14 cellular contexts compared by ENCODE assay signal in the genomic region with DNA sequence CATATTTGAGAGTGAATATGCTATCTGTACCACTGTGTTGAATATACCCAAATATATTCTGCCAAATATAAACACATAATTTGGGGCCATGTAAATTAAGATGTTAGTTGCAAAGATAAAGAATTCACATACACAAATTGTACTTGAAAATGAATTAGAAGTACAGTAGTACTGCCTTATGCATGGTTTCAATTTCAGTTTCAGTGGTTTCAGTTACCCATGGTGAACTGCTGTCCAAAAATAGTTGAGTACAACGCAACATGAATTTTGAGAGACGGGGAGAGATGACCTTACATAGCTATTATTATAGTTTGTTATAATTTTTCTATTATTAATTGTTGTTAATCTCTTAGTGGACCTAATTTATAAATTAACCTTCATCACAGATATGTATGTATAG.
DNase-seq lines count a peak whose midpoint lies in the region; ATAC-seq and TF ChIP-seq lines count a peak whose summit lies in the region.
"Had no signal": no experiment of that assay in that cellular context is flagged by ENCODE, and none has a peak within 500 bp of the region (broad histone marks: within the 10 kb centered on the region; RNA-seq: fewer than 3 reads in every experiment).

No MANE protein-coding gene starts in this region.

- H3K27me3 ChIP-seq in OCI-LY3 (ENCODE audit: low read depth, low read length): no peaks in the 10 kb centered on the region
- no peaks in the 10 kb centered on the region for H3K27me3 ChIP-seq in H7 (ENCODE audit: control insufficient read depth, insufficient read depth, low read length)
- no peaks in the 10 kb centered on the region for H3K27me3 ChIP-seq in GM23338 (ENCODE audit: insufficient read depth)

- no peak overlapping the region for H3K9ac ChIP-seq in OCI-LY3 (ENCODE audit: low read length)

- H2AFZ ChIP-seq in OCI-LY3 (ENCODE audit: low read depth, low read length) (no peak overlapping the region), GM23338 (no peak overlapping the region)

- no peaks in the 10 kb centered on the region for H3K9me3 ChIP-seq in OCI-LY3 (ENCODE audit: insufficient read depth, low read length)

- no peaks in the 10 kb centered on the region for H3K9me2 ChIP-seq in GM23338 (ENCODE audit: insufficient read depth)

- intact Hi-C loops in activated T-helper 1 cell treated with anti-CD3 and anti-CD28 coated beads, Interleukin-12 subunit alpha, Interleukin-12 subunit beta, Interleukin-2, Interleukin-4 antibody, amounts not matched to agents 30 ng/mL and 10 ng/mL and 1 ng/mL, durations not matched to agents 14 hours and 24 hours and 36 hours (cut with micrococcal nuclease): no loop called here

- H4K20me1 ChIP-seq in OCI-LY3 (ENCODE audit: insufficient read depth, low read length) (no peaks in the 10 kb centered on the region), GM23338 (replicated peaks; ENCODE audit: insufficient read depth) (no peaks in the 10 kb centered on the region)

- DNase-seq in H7: no peak
- DNase-seq in activated T-helper 1 cell treated with anti-CD3 and anti-CD28 coated beads, Interleukin-12 subunit alpha, Interleukin-12 subunit beta, Interleukin-2, Interleukin-4 antibody, amounts not matched to agents 30 ng/mL and 10 ng/mL and 1 ng/mL, durations not matched to agents 14 hours and 24 hours and 36 hours (ENCODE audit: low spot score): no peak
- DNase-seq in activated CD4-positive, CD25-positive, alpha-beta regulatory T cell treated with anti-CD3 and anti-CD28 coated beads, Interleukin-2, amount 50 U/mL, for 72 hours: no peak
- DNase-seq in GM23338 (ENCODE audit: low spot score): no peak
- DNase-seq: activated CD8-positive, alpha-beta memory T cell treated with anti-CD3 and anti-CD28 coated beads, Interleukin-2, amount 10 ng/mL, durations not matched to agents 7 days and 5 days; CD8-positive, alpha-beta memory T cell; effector CD8-positive, alpha-beta T cell; NCI-H1417 treated with DMSO at 0.1 percent for 48 hours; occipital lobe; stimulated activated CD4-positive, alpha-beta T cell treated with anti-CD3 and anti-CD28 coated beads, Interleukin-2, amount 100 ng/mL, for 24 hours had no signal

- no peaks in the 10 kb centered on the region for H3K4me1 Mint-ChIP-seq in activated T-helper 1 cell treated with anti-CD3 and anti-CD28 coated beads, Interleukin-12 subunit alpha, Interleukin-12 subunit beta, Interleukin-2, Interleukin-4 antibody, amounts not matched to agents 30 ng/mL and 10 ng/mL and 1 ng/mL, durations not matched to agents 14 hours and 24 hours and 36 hours (ENCODE audit: low read depth)
- H3K4me1 Mint-ChIP-seq in GM23338: no peaks in the 10 kb centered on the region
- H3K4me1 Mint-ChIP-seq: activated CD8-positive, alpha-beta memory T cell treated with anti-CD3 and anti-CD28 coated beads, Interleukin-2, amount 10 ng/mL, durations not matched to agents 7 days and 5 days; CD8-positive, alpha-beta memory T cell had no signal

- H3K9me3 Mint-ChIP-seq in activated T-helper 1 cell treated with anti-CD3 and anti-CD28 coated beads, Interleukin-12 subunit alpha, Interleukin-12 subunit beta, Interleukin-2, Interleukin-4 antibody, amounts not matched to agents 30 ng/mL and 10 ng/mL and 1 ng/mL, durations not matched to agents 14 hours and 24 hours and 36 hours: peaks cover 3% of the 10 kb centered on the region
- H3K9me3 Mint-ChIP-seq in GM23338: peaks cover 20% of the 10 kb centered on the region

- peak; percentile 98 for ATAC-seq in GM18907 (IDR thresholded peaks at IDR 0.05; ENCODE audit: unreplicated experiment)
- ATAC-seq in GM21619 (IDR thresholded peaks at IDR 0.05; ENCODE audit: unreplicated experiment): peak; percentile 98
- ATAC-seq in HG03108 (IDR thresholded peaks at IDR 0.05; ENCODE audit: unreplicated experiment): peak; percentile 96
- ATAC-seq in GM23338: no peak
- ATAC-seq: activated CD8-positive, alpha-beta memory T cell treated with anti-CD3 and anti-CD28 coated beads, Interleukin-2, amount 10 ng/mL, durations not matched to agents 7 days and 5 days had no signal

- H3K27ac ChIP-seq in OCI-LY3 (ENCODE audit: low read length): no peak overlapping the region
- no peak overlapping the region for H3K27ac ChIP-seq in GM23338 (ENCODE audit: low read depth)

- no peaks in the 10 kb centered on the region for H3K27me3 Mint-ChIP-seq in activated T-helper 1 cell treated with anti-CD3 and anti-CD28 coated beads, Interleukin-12 subunit alpha, Interleukin-12 subunit beta, Interleukin-2, Interleukin-4 antibody, amounts not matched to agents 30 ng/mL and 10 ng/mL and 1 ng/mL, durations not matched to agents 14 hours and 24 hours and 36 hours (ENCODE audit: insufficient read depth)
- no peaks in the 10 kb centered on the region for H3K27me3 Mint-ChIP-seq in GM23338 (ENCODE audit: insufficient read depth, low read depth, poor library complexity)
- H3K27me3 Mint-ChIP-seq: activated CD8-positive, alpha-beta memory T cell treated with anti-CD3 and anti-CD28 coated beads, Interleukin-2, amount 10 ng/mL, durations not matched to agents 7 days and 5 days had no signal

- TF ChIP-seq CTCF in OCI-LY3 (IDR thresholded peaks at IDR 0.05; ENCODE audit: low read depth, low read length) (no peak), GM23338 (conservative IDR thresholded peaks at IDR 0.05; ENCODE audit: low read depth in 2 of 2) (no peak)

- no peak overlapping the region for H3K4me3 Mint-ChIP-seq in activated T-helper 1 cell treated with anti-CD3 and anti-CD28 coated beads, Interleukin-12 subunit alpha, Interleukin-12 subunit beta, Interleukin-2, Interleukin-4 antibody, amounts not matched to agents 30 ng/mL and 10 ng/mL and 1 ng/mL, durations not matched to agents 14 hours and 24 hours and 36 hours
- no peak overlapping the region for H3K4me3 Mint-ChIP-seq in GM23338
- H3K4me3 Mint-ChIP-seq: activated CD8-positive, alpha-beta memory T cell treated with anti-CD3 and anti-CD28 coated beads, Interleukin-2, amount 10 ng/mL, durations not matched to agents 7 days and 5 days; CD8-positive, alpha-beta memory T cell had no signal

- H3K36me3 Mint-ChIP-seq in activated T-helper 1 cell treated with anti-CD3 and anti-CD28 coated beads, Interleukin-12 subunit alpha, Interleukin-12 subunit beta, Interleukin-2, Interleukin-4 antibody, amounts not matched to agents 30 ng/mL and 10 ng/mL and 1 ng/mL, durations not matched to agents 14 hours and 24 hours and 36 hours (ENCODE audit: low read depth): no peaks in the 10 kb centered on the region
- H3K36me3 Mint-ChIP-seq in GM23338 (ENCODE audit: low read depth): peaks cover 4% of the 10 kb centered on the region; the same call in 1 of the 3 replicates
- H3K36me3 Mint-ChIP-seq: activated CD8-positive, alpha-beta memory T cell treated with anti-CD3 and anti-CD28 coated beads, Interleukin-2, amount 10 ng/mL, durations not matched to agents 7 days and 5 days; CD8-positive, alpha-beta memory T cell had no signal

- H3K4me3 ChIP-seq in OCI-LY3 (ENCODE audit: low read length) (0 out of 2 replicates have a peak overlapping the region, but pooled peaks have one; percentile 14), H7 (ENCODE audit: insufficient read depth, low read depth, low read length) (no peak overlapping the region), GM23338 (no peak overlapping the region)

- H3K4me1 ChIP-seq in OCI-LY3 (ENCODE audit: low read length) (peaks cover 10% of the 10 kb centered on the region), GM23338 (ENCODE audit: insufficient read depth) (no peaks in the 10 kb centered on the region)

- H3K79me2 ChIP-seq in OCI-LY3 (ENCODE audit: low read length): no peaks in the 10 kb centered on the region
- H3K79me2 ChIP-seq in GM23338 (replicated peaks; ENCODE audit: insufficient read depth): no peaks in the 10 kb centered on the region

- H3K4me2 ChIP-seq in OCI-LY3 (ENCODE audit: low read length) (peak overlapping the region; percentile 57), GM23338 (no peak overlapping the region)

- H3K27ac Mint-ChIP-seq in activated T-helper 1 cell treated with anti-CD3 and anti-CD28 coated beads, Interleukin-12 subunit alpha, Interleukin-12 subunit beta, Interleukin-2, Interleukin-4 antibody, amounts not matched to agents 30 ng/mL and 10 ng/mL and 1 ng/mL, durations not matched to agents 14 hours and 24 hours and 36 hours: no peak overlapping the region
- no peak overlapping the region for H3K27ac Mint-ChIP-seq in GM23338
- H3K27ac Mint-ChIP-seq: activated CD8-positive, alpha-beta memory T cell treated with anti-CD3 and anti-CD28 coated beads, Interleukin-2, amount 10 ng/mL, durations not matched to agents 7 days and 5 days; CD8-positive, alpha-beta memory T cell had no signal

- H3K36me3 ChIP-seq in OCI-LY3 (replicated peaks; ENCODE audit: low read depth, low read length) (no peaks in the 10 kb centered on the region), H7 (replicated peaks; ENCODE audit: control insufficient read depth, insufficient read depth, low read length) (no peaks in the 10 kb centered on the region), GM23338 (ENCODE audit: insufficient read depth) (no peaks in the 10 kb centered on the region)

- H3F3A ChIP-seq in GM23338 (replicated peaks; ENCODE audit: low read depth): no peaks in the 10 kb centered on the region

TF ChIP-seq in GM23338, 12 proteins besides CTCF, POLR2A, EP300 and RAD21 (continues in another document):
- TF ChIP-seq, protein P1, sequence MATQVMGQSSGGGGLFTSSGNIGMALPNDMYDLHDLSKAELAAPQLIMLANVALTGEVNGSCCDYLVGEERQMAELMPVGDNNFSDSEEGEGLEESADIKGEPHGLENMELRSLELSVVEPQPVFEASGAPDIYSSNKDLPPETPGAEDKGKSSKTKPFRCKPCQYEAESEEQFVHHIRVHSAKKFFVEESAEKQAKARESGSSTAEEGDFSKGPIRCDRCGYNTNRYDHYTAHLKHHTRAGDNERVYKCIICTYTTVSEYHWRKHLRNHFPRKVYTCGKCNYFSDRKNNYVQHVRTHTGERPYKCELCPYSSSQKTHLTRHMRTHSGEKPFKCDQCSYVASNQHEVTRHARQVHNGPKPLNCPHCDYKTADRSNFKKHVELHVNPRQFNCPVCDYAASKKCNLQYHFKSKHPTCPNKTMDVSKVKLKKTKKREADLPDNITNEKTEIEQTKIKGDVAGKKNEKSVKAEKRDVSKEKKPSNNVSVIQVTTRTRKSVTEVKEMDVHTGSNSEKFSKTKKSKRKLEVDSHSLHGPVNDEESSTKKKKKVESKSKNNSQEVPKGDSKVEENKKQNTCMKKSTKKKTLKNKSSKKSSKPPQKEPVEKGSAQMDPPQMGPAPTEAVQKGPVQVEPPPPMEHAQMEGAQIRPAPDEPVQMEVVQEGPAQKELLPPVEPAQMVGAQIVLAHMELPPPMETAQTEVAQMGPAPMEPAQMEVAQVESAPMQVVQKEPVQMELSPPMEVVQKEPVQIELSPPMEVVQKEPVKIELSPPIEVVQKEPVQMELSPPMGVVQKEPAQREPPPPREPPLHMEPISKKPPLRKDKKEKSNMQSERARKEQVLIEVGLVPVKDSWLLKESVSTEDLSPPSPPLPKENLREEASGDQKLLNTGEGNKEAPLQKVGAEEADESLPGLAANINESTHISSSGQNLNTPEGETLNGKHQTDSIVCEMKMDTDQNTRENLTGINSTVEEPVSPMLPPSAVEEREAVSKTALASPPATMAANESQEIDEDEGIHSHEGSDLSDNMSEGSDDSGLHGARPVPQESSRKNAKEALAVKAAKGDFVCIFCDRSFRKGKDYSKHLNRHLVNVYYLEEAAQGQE (IDR thresholded peaks at IDR 0.05; ENCODE audit: unreplicated experiment): no peak
- TF ChIP-seq ZNF114 (CRISPR knock-in tag; IDR thresholded peaks at IDR 0.05): no peak
- no peak for TF ChIP-seq POLR2AphosphoS5 (IDR thresholded peaks at IDR 0.05; ENCODE audit: low read depth)
